ENCODE assay signal across 24 cellular contexts in genomic region chr1:200704991-200705390, GRCh38.
"Had no signal": no experiment of that assay in that cellular context is flagged by ENCODE, and none has a peak within 500 bp of the region (broad histone marks: within the 10 kb centered on the region; RNA-seq: fewer than 3 reads in every experiment).

No MANE protein-coding gene starts in this region.

- H3K27ac Mint-ChIP-seq: activated CD8-positive, alpha-beta T cell treated with anti-CD3 and anti-CD28 coated beads, Interleukin-2, amount 10 ng/mL, durations not matched to agents 7 days and 5 days; activated naive CD4-positive, alpha-beta T cell treated with anti-CD3 and anti-CD28 coated beads, Interleukin-2, amount 50 U/mL, for 72 hours; IgD-negative memory B cell; T-helper 17 cell; WTC11 had no signal

- H3K9me3 Mint-ChIP-seq: activated naive CD4-positive, alpha-beta T cell treated with anti-CD3 and anti-CD28 coated beads, Interleukin-2, amount 50 U/mL, for 72 hours; central memory CD8-positive, alpha-beta T cell; IgD-negative memory B cell; WTC11 had no signal

- H3K4me1 Mint-ChIP-seq: central memory CD8-positive, alpha-beta T cell; T-helper 17 cell had no signal

- H3K36me3 Mint-ChIP-seq: activated naive CD4-positive, alpha-beta T cell treated with anti-CD3 and anti-CD28 coated beads, Interleukin-2, amount 50 U/mL, for 72 hours; brain; WTC11 had no signal

- H3K4me3 Mint-ChIP-seq: activated CD8-positive, alpha-beta T cell treated with anti-CD3 and anti-CD28 coated beads, Interleukin-2, amount 10 ng/mL, durations not matched to agents 7 days and 5 days; central memory CD8-positive, alpha-beta T cell; IgD-negative memory B cell; T-helper 17 cell; WTC11 had no signal

- DNase-seq: activated CD4-positive, alpha-beta T cell treated with anti-CD3 and anti-CD28 coated beads for 48 hours; activated CD4-positive, alpha-beta T cell treated with anti-CD3 and anti-CD28 coated beads, Interleukin-2, amount 50 U/mL, for 4 hours; activated CD4-positive, CD25-positive, alpha-beta regulatory T cell treated with anti-CD3 and anti-CD28 coated beads, Interleukin-2, amount 50 U/mL, for 72 hours; activated CD8-positive, alpha-beta memory T cell treated with anti-CD3 and anti-CD28 coated beads, Interleukin-2, amount 50 U/mL, for 48 hours; activated CD8-positive, alpha-beta T cell treated with anti-CD3 and anti-CD28 coated beads, Interleukin-2, amount 10 ng/mL, durations not matched to agents 7 days and 5 days; activated effector memory CD4-positive, alpha-beta T cell treated with Interleukin-2 at 50 U/mL for 16 hours; activated naive CD4-positive, alpha-beta T cell treated with Interleukin-2 at 50 U/mL for 16 hours; activated T-cell treated with anti-CD3 and anti-CD28 coated beads, Interleukin-2, amount 50 U/mL, for 1 hour; amygdala; NCI-H1092; NCI-H1417; NCI-H2029; NCI-H2107; NCI-H510A treated with DMSO at 0.1 percent for 48 hours; NCI-H748 treated with DMSO at 0.1 percent for 48 hours; PC-3; SHP77; T-helper 17 cell; T-helper 9 cell had no signal

- H3K27me3 Mint-ChIP-seq: brain; central memory CD8-positive, alpha-beta T cell; T-helper 17 cell had no signal
